In the genomic region with DNA sequence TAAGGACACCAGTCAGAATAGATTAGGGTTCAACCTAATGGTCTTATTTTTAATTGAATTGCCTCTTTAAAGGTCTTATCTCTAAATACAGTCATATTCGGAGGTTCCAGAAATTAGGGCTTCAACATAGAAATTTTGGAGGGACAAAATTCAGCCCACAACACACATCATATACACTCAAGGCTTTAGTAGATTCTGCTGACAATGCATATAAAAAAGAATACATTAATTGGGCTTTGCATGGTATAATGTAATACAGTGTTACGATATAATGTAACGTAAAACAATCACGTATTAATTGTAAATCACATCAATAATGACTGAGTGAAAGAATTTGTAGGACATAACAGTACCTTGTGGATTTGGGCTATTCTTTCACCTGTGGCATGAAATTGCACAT, we compare ENCODE assay signal across 20 cellular contexts.
DNase-seq lines count a peak whose midpoint lies in the region; ATAC-seq, FAIRE-seq and TF ChIP-seq lines count a peak whose summit lies in the region.
"Had no signal": no experiment of that assay in that cellular context is flagged by ENCODE, and none has a peak within 500 bp of the region (broad histone marks: within the 10 kb centered on the region; RNA-seq: fewer than 3 reads in every experiment).

No MANE protein-coding gene starts in this region.

- H4K20me1 ChIP-seq in IMR-90 (ENCODE audit: insufficient read depth, low read length): no peaks in the 10 kb centered on the region
- H4K20me1 ChIP-seq in H1 (replicated peaks in 1 of 2; ENCODE audit: control insufficient read depth in 1 of 2, insufficient read depth in 2 of 2, low read length in 2 of 2): no peaks in the 10 kb centered on the region
- H4K20me1 ChIP-seq: BLaER1 treated with 17β-estradiol and CSF1 and Interleukin-3, amounts not matched to agents 10 nM and 100 nM had no signal

- H2BK120ac ChIP-seq in IMR-90 (ENCODE audit: low read depth, low read length) (no peak overlapping the region), H1 (replicated peaks; ENCODE audit: low read depth, low read length) (no peak overlapping the region)

- H3K14ac ChIP-seq in IMR-90 (replicated peaks; ENCODE audit: low read depth, low read length) (no peak overlapping the region), H1 (ENCODE audit: insufficient read length) (no peak overlapping the region)

- dilution Hi-C loops in IMR-90 (cut with HindIII; ENCODE audit: low sequenced_read_pairs, unreplicated experiment): no loop called here

- H2BK12ac ChIP-seq in H1 (ENCODE audit: low read depth, low read length): no peak overlapping the region

- no peak overlapping the region for H3K4ac ChIP-seq in IMR-90 (ENCODE audit: low read depth, low read length)
- H3K4ac ChIP-seq in H1 (replicated peaks; ENCODE audit: insufficient read length, low read depth, low read length): no peak overlapping the region

- TF ChIP-seq RAD21 in A549 (conservative IDR thresholded peaks at IDR 0.05 in 1 of 2, IDR thresholded peaks at IDR 0.05 in 1 of 2): no peak
- TF ChIP-seq RAD21 in IMR-90 (IDR thresholded peaks at IDR 0.05; ENCODE audit: low read length): no peak
- TF ChIP-seq RAD21 in H1 (IDR thresholded peaks at IDR 0.05 in 1 of 2, conservative IDR thresholded peaks at IDR 0.05 in 1 of 2; ENCODE audit: low read depth in 2 of 2, low read length in 2 of 2): no peak

- no peak overlapping the region for H3K4me2 ChIP-seq in A549
- H3K4me2 ChIP-seq in IMR-90 (ENCODE audit: low read depth, low read length): no peak overlapping the region
- H3K4me2 ChIP-seq in H1 (ENCODE audit: insufficient read depth in 1 of 2, low read depth in 2 of 2, low read length in 2 of 2): no peak overlapping the region
- H3K4me2 ChIP-seq: BLaER1 treated with 17β-estradiol and CSF1 and Interleukin-3, amounts not matched to agents 10 nM and 100 nM had no signal

- H4K91ac ChIP-seq in IMR-90 (ENCODE audit: insufficient read depth, low read depth, low read length) (no peak overlapping the region), H1 (replicated peaks; ENCODE audit: insufficient read length, low read length) (no peak overlapping the region)

- H3K79me1 ChIP-seq in IMR-90 (ENCODE audit: low read depth in 1 of 2, low read length in 2 of 2): no peaks in the 10 kb centered on the region
- H3K79me1 ChIP-seq in H1 (ENCODE audit: low read depth, low read length): no peaks in the 10 kb centered on the region

- H3K36me3 ChIP-seq in IMR-90 (ENCODE audit: control insufficient read depth, insufficient read depth, low read length) (no peaks in the 10 kb centered on the region), H1 (ENCODE audit: control insufficient read depth in 2 of 4, insufficient read depth in 4 of 4, low read length in 3 of 4) (no peaks in the 10 kb centered on the region)
- H3K36me3 ChIP-seq: BLaER1 treated with 17β-estradiol and CSF1 and Interleukin-3, amounts not matched to agents 10 nM and 100 nM had no signal

- H2BK15ac ChIP-seq in IMR-90 (ENCODE audit: low read depth, low read length) (no peak overlapping the region), H1 (ENCODE audit: low read length) (no peak overlapping the region)

- H3K4me3 ChIP-seq in A549 (no peak overlapping the region), IMR-90 (ENCODE audit: insufficient read depth, low read depth, low read length) (no peak overlapping the region), H1 (ENCODE audit: extremely low read depth in 1 of 4, insufficient read depth in 2 of 4, low read depth in 3 of 4, low read length in 4 of 4) (no peak overlapping the region)
- H3K4me3 ChIP-seq: BLaER1 treated with 17β-estradiol and CSF1 and Interleukin-3, amounts not matched to agents 10 nM and 100 nM had no signal

- H3K9ac ChIP-seq in IMR-90 (ENCODE audit: low read depth, low read length) (no peak overlapping the region), H1 (replicated peaks in 1 of 4; ENCODE audit: extremely low read depth in 1 of 4, low read depth in 3 of 4, low read length in 3 of 4) (no peak overlapping the region)
- H3K9ac ChIP-seq: BLaER1 treated with 17β-estradiol and CSF1 and Interleukin-3, amounts not matched to agents 10 nM and 100 nM had no signal

- H3K79me2 ChIP-seq in H1 (ENCODE audit: control insufficient read depth in 1 of 2, insufficient read depth in 2 of 2, low read length in 2 of 2): no peaks in the 10 kb centered on the region

- H3K9me3 ChIP-seq in A549: no peaks in the 10 kb centered on the region
- no peaks in the 10 kb centered on the region for H3K9me3 ChIP-seq in IMR-90 (ENCODE audit: control insufficient read depth, insufficient read depth, low read length)
- no peaks in the 10 kb centered on the region for H3K9me3 ChIP-seq in H1 (ENCODE audit: insufficient read depth in 2 of 2, low read depth in 1 of 2, low read length in 1 of 2)
- H3K9me3 ChIP-seq: BLaER1 treated with 17β-estradiol and CSF1 and Interleukin-3, amounts not matched to agents 10 nM and 100 nM; Caco-2 had no signal

- H3K18ac ChIP-seq in IMR-90 (ENCODE audit: low read depth, low read length): no peak overlapping the region
- no peak overlapping the region for H3K18ac ChIP-seq in H1 (ENCODE audit: extremely low read depth, low read length)

- no peak for ATAC-seq in A549
- no peak for ATAC-seq in IMR-90 (ENCODE audit: low read depth)
- no peak for ATAC-seq in GM19467 (IDR thresholded peaks at IDR 0.05; ENCODE audit: unreplicated experiment)
- ATAC-seq: CD8-positive, alpha-beta T cell had no signal

- in situ Hi-C loops in IMR-90 (cut with MboI; ENCODE audit: low sequenced_read_pairs): no loop called here

- no peaks in the 10 kb centered on the region for H3K23me2 ChIP-seq in H1 (ENCODE audit: low read depth, low read length)

- no peak overlapping the region for H3K23ac ChIP-seq in IMR-90 (ENCODE audit: low read depth, low read length)
- no peak overlapping the region for H3K23ac ChIP-seq in H1 (ENCODE audit: insufficient read length)

- no peak overlapping the region for H4K5ac ChIP-seq in IMR-90 (ENCODE audit: low read depth, low read length)
- no peak overlapping the region for H4K5ac ChIP-seq in H1 (ENCODE audit: insufficient read length, low read depth, low read length)

- 43% methylated on average over 4 of the region's 4 CpGs for WGBS in A549 (ENCODE audit: missing lambda C conversion rate)
- WGBS in IMR-90 (ENCODE audit: extremely low coverage in 2 of 2, insufficient read length in 1 of 2), 2 experiments: no CpG with 5 or more reads among the region's 4 CpGs
- 88% methylated on average over 4 of the region's 4 CpGs; no CpG with 5 or more reads in 1 of the 2 experiments for WGBS in H1 (ENCODE audit: extremely low coverage in 1 of 2, insufficient coverage in 1 of 2, insufficient read length in 1 of 2, insufficient replicate concordance in 2 of 2, low coverage in 1 of 2, low lambda C conversion rate in 2 of 2, missing lambda C conversion rate in 1 of 2), 2 experiments

- H4K8ac ChIP-seq in IMR-90 (ENCODE audit: low read depth in 2 of 2, low read length in 2 of 2): no peak overlapping the region
- H4K8ac ChIP-seq in H1 (ENCODE audit: extremely low read depth, insufficient read depth, low read length): no peak overlapping the region

- no peak overlapping the region for H2AK9ac ChIP-seq in IMR-90 (replicated peaks; ENCODE audit: low read depth, low read length, poor library complexity)

- TF ChIP-seq CTCF in A549 (IDR thresholded peaks at IDR 0.05): no peak
- no peak for TF ChIP-seq CTCF in IMR-90 (conservative IDR thresholded peaks at IDR 0.05; ENCODE audit: low read depth, low read length)
- TF ChIP-seq CTCF in H1 (IDR thresholded peaks at IDR 0.05; ENCODE audit: control extremely low read depth in 1 of 3, insufficient read depth in 1 of 3, low read depth in 1 of 3, low read length in 3 of 3): no peak

- no peak for TF ChIP-seq POLR2A in A549 (IDR thresholded peaks at IDR 0.05; ENCODE audit: low read length)
- TF ChIP-seq POLR2A in IMR-90 (IDR thresholded peaks at IDR 0.05; ENCODE audit: low read depth, low read length): no peak
- TF ChIP-seq POLR2A in H1 (IDR thresholded peaks at IDR 0.05; ENCODE audit: control extremely low read depth in 1 of 2, low read depth in 2 of 2, low read length in 2 of 2): no peak

- no peak overlapping the region for H2AK5ac ChIP-seq in IMR-90 (ENCODE audit: low read depth, low read length)
- H2AK5ac ChIP-seq in H1 (ENCODE audit: low read depth, low read length): no peak overlapping the region

- intact Hi-C loops in IMR-90 (cut with micrococcal nuclease): no loop called here

- DNase-seq in A549 (ENCODE audit: low read depth in 1 of 2, low spot score in 1 of 2) (no peak), IMR-90 (no peak), H1 (ENCODE audit: low read depth in 1 of 2, low spot score in 2 of 2) (no peak), NCI-H510A treated with DMSO at 0.1 percent for 48 hours (lab: John Stamatoyannopoulos, UW) (no peak)
- DNase-seq: 8988T; AML-193; Caco-2; Calu3; CD4-positive, alpha-beta T cell; CD8-positive, alpha-beta T cell; DMS79 treated with DMSO at 0.1 percent for 48 hours; GF-D8 had no signal

- POLR2A ChIA-PET in A549 (lab: Yijun Ruan, JAX): no interaction called here
- POLR2A ChIA-PET in IMR-90 (lab: Charles Lee; ENCODE audit: unreplicated experiment): no interaction called here
- POLR2A ChIA-PET in H1 (lab: Charles Lee; ENCODE audit: partially characterized antibody): no interaction called here

- no peak overlapping the region for H2BK20ac ChIP-seq in IMR-90 (ENCODE audit: low read depth, low read length)
- H2BK20ac ChIP-seq in H1 (ENCODE audit: low read length): no peak overlapping the region

- no peak overlapping the region for H3K56ac ChIP-seq in IMR-90 (ENCODE audit: extremely low read depth, insufficient read depth, low read length)
- H3K56ac ChIP-seq in H1 (replicated peaks; ENCODE audit: insufficient read length, low read depth, low read length): no peak overlapping the region

- H3K9me1 ChIP-seq in IMR-90 (ENCODE audit: insufficient read depth, low read length): no peaks in the 10 kb centered on the region

- no peaks in the 10 kb centered on the region for H3K4me1 ChIP-seq in A549
- no peaks in the 10 kb centered on the region for H3K4me1 ChIP-seq in IMR-90 (ENCODE audit: control insufficient read depth, insufficient read depth, low read length)
- no peaks in the 10 kb centered on the region for H3K4me1 ChIP-seq in H1 (replicated peaks in 1 of 4; ENCODE audit: control insufficient read depth in 3 of 4, insufficient read depth in 4 of 4, low read length in 3 of 4)
- H3K4me1 ChIP-seq: BLaER1 treated with 17β-estradiol and CSF1 and Interleukin-3, amounts not matched to agents 10 nM and 100 nM; Caco-2 had no signal

- no TSS peak for BruUV-seq in IMR-90 (replicated peaks; lab: Mats Ljungman, UMichigan)

- FAIRE-seq in A549 (lab: Jason Lieb, UNC) (no peak), H1 (lab: Jason Lieb, UNC) (no peak)
- FAIRE-seq: A204.1, D721Med, G401.6, GM12891, GM19239 had no signal

- CTCF ChIA-PET in A549 (lab: Yijun Ruan, JAX) (no interaction called here), IMR-90 (lab: Yijun Ruan, JAX) (no interaction called here), H1 (lab: Charles Lee; ENCODE audit: partially characterized antibody) (no interaction called here)

- no peak overlapping the region for H2AFZ ChIP-seq in IMR-90 (replicated peaks; ENCODE audit: low read length, poor library complexity)
- H2AFZ ChIP-seq in H1 (ENCODE audit: low read length): no peak overlapping the region

- H3K27ac ChIP-seq in A549 (no peak overlapping the region), IMR-90 (ENCODE audit: insufficient read depth, low read length) (no peak overlapping the region), H1 (ENCODE audit: low read depth, low read length) (no peak overlapping the region)
- H3K27ac ChIP-seq: BLaER1 treated with 17β-estradiol and CSF1 and Interleukin-3, amounts not matched to agents 10 nM and 100 nM; C4-2B had no signal

- H2BK5ac ChIP-seq in IMR-90 (ENCODE audit: low read depth, low read length, poor library complexity, severe bottlenecking): no peak overlapping the region
- H2BK5ac ChIP-seq in H1 (ENCODE audit: low read depth, low read length): no peak overlapping the region

- TF ChIP-seq EP300 in A549 (IDR thresholded peaks at IDR 0.05) (no peak), H1 (IDR thresholded peaks at IDR 0.05; ENCODE audit: borderline replicate concordance in 1 of 2, low read depth in 2 of 2, low read length in 2 of 2) (no peak)

- H3K27me3 ChIP-seq in IMR-90 (ENCODE audit: control insufficient read depth, insufficient read depth, low read length) (no peaks in the 10 kb centered on the region), H1 (replicated peaks in 1 of 4; ENCODE audit: control insufficient read depth in 3 of 4, extremely low read depth in 1 of 4, insufficient read depth in 3 of 4, low read length in 3 of 4) (no peaks in the 10 kb centered on the region)
- H3K27me3 ChIP-seq: BLaER1 treated with 17β-estradiol and CSF1 and Interleukin-3, amounts not matched to agents 10 nM and 100 nM had no signal
